ENCODE assay signal across 1 cellular context in genomic region chr12:46382974-46383653, GRCh38.
TF ChIP-seq lines count a peak whose summit lies in the region.

No MANE protein-coding gene starts in this region.

TF ChIP-seq in WTC11, 78 proteins besides CTCF, POLR2A, EP300 and RAD21 (continued from another document):
- 0 out of 2 replicates have a peak, but pooled peaks have one; percentile 12 for TF ChIP-seq CREB1 (CRISPR knock-in tag; IDR thresholded peaks at IDR 0.05)
- no peak for TF ChIP-seq JAZF1 (CRISPR knock-in tag; IDR thresholded peaks at IDR 0.05)
- TF ChIP-seq ESRRA (CRISPR knock-in tag; IDR thresholded peaks at IDR 0.05; ENCODE audit: borderline replicate concordance) = peak; percentile 46; the same call in 1 of the 2 replicates
- TF ChIP-seq CREM (CRISPR knock-in tag; IDR thresholded peaks at IDR 0.05) = peak; percentile 59; the same call in 1 of the 2 replicates
- TF ChIP-seq RELA (CRISPR knock-in tag; IDR thresholded peaks at IDR 0.05; ENCODE audit: borderline replicate concordance) = peak; percentile 71; the same call in 1 of the 2 replicates
- TF ChIP-seq HMGXB4 (CRISPR knock-in tag; IDR thresholded peaks at IDR 0.05) = no peak; the same call in 1 of the 2 replicates
- peak; percentile 91 for TF ChIP-seq FOXP1 (CRISPR knock-in tag; IDR thresholded peaks at IDR 0.05; ENCODE audit: borderline replicate concordance)
- TF ChIP-seq PRRX2 (CRISPR knock-in tag; IDR thresholded peaks at IDR 0.05) = no peak
- TF ChIP-seq ZNF263 (CRISPR knock-in tag; IDR thresholded peaks at IDR 0.05; ENCODE audit: low read depth) = no peak
- no peak for TF ChIP-seq JUN (CRISPR knock-in tag; IDR thresholded peaks at IDR 0.05)
- TF ChIP-seq GABPB1 (CRISPR knock-in tag; IDR thresholded peaks at IDR 0.05) = peak; percentile 67
- TF ChIP-seq OVOL2 (CRISPR knock-in tag; IDR thresholded peaks at IDR 0.05; ENCODE audit: borderline replicate concordance) = no peak
- 0 out of 2 replicates have a peak, but pooled peaks have one; percentile 23 for TF ChIP-seq NFE2L1 (CRISPR knock-in tag; IDR thresholded peaks at IDR 0.05)
